19 cellular contexts compared by ENCODE assay signal in the genomic region with DNA sequence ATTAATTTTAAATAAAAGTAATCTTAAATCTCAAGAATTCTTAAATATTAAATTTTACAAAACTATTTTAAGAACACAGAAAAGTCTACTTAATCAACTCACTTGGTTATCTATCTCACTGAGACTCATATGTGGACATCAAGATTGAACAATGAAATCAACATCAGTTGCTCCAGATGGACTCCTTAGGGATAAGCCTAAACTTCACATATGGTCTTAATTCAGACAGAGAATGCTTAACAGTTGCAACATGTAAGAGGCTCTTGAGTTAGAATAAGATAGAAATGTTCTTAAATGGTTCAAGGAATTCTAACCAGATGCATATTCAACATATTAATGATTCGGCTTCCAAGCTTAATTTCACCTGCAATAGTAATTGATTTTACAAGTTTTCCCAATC.
DNase-seq lines count a peak whose midpoint lies in the region; ATAC-seq and TF ChIP-seq lines count a peak whose summit lies in the region.
"Had no signal": no experiment of that assay in that cellular context is flagged by ENCODE, and none has a peak within 500 bp of the region (broad histone marks: within the 10 kb centered on the region; RNA-seq: fewer than 3 reads in every experiment).

No MANE protein-coding gene starts in this region.

- POLR2A ChIA-PET in AG04449 (lab: Yijun Ruan, JAX): no interaction called here

- no peaks in the 10 kb centered on the region for H3K9me2 ChIP-seq in SU-DHL-6 (replicated peaks; ENCODE audit: insufficient read depth, low read length)

- DNase-seq in AG04449 (ENCODE audit: low read depth, low spot score) (peak; percentile 3), GM04504 (ENCODE audit: low read depth) (peak; percentile 14), fibroblast of the conjunctiva (ENCODE audit: low read depth) (peak; percentile 39), WERI-Rb-1 (no peak), right atrium auricular region (ENCODE audit: low spot score) (no peak)
- DNase-seq: C1 segment of cervical spinal cord; CD8-positive, alpha-beta memory T cell; DND-41; MM.1S; NCI-H1092; NCI-H146; NCI-H2081; NCI-H446 treated with DMSO at 0.1 percent for 48 hours; NCI-H774; PC-9; SJCRH30 had no signal

- H3K4me2 ChIP-seq in SU-DHL-6 (ENCODE audit: low read depth, low read length, poor library complexity, severe bottlenecking): no peak overlapping the region
- H3K4me2 ChIP-seq: PC-9 had no signal

- no peak overlapping the region for H3K9ac ChIP-seq in SU-DHL-6 (ENCODE audit: low read length)

- H3K27me3 ChIP-seq in SU-DHL-6 (ENCODE audit: low read length) (no peaks in the 10 kb centered on the region), WERI-Rb-1 (ENCODE audit: insufficient read depth, low read depth, severe bottlenecking) (no peaks in the 10 kb centered on the region), right atrium auricular region (no peaks in the 10 kb centered on the region)
- H3K27me3 ChIP-seq: SJCRH30 had no signal

- TF ChIP-seq CTCF in AG04449 (IDR thresholded peaks at IDR 0.05; ENCODE audit: insufficient read depth, low read length, missing control alignments) (no peak), SU-DHL-6 (IDR thresholded peaks at IDR 0.05; ENCODE audit: insufficient read depth, low read length, poor library complexity, severe bottlenecking) (no peak), WERI-Rb-1 (IDR thresholded peaks at IDR 0.05; ENCODE audit: low read depth, low read length) (no peak), right atrium auricular region (IDR thresholded peaks at IDR 0.05) (no peak)

- no peak overlapping the region for H3K4me3 ChIP-seq in AG04449 (ENCODE audit: low read depth, low read length)
- no peak overlapping the region for H3K4me3 ChIP-seq in SU-DHL-6 (ENCODE audit: insufficient read depth, low read length, poor library complexity, severe bottlenecking)
- no peak overlapping the region for H3K4me3 ChIP-seq in WERI-Rb-1 (ENCODE audit: low read depth, low read length)
- no peak overlapping the region for H3K4me3 ChIP-seq in right atrium auricular region
- H3K4me3 ChIP-seq: GM12878, PC-9, SJCRH30 had no signal

- H3K4me1 ChIP-seq in right atrium auricular region: no peaks in the 10 kb centered on the region
- H3K4me1 ChIP-seq: SJCRH30 had no signal

- no peaks in the 10 kb centered on the region for H3K79me2 ChIP-seq in SU-DHL-6 (ENCODE audit: insufficient read depth, low read length)

- ATAC-seq in GM18511 (IDR thresholded peaks at IDR 0.05; ENCODE audit: unreplicated experiment): no peak
- ATAC-seq: GM12878 had no signal

- H3K36me3 ChIP-seq in SU-DHL-6 (ENCODE audit: low read length) (no peaks in the 10 kb centered on the region), WERI-Rb-1 (no peaks in the 10 kb centered on the region), right atrium auricular region (no peaks in the 10 kb centered on the region)
- H3K36me3 ChIP-seq: SJCRH30 had no signal

- no peaks in the 10 kb centered on the region for H4K20me1 ChIP-seq in SU-DHL-6 (ENCODE audit: low read depth, low read length)

- no peaks in the 10 kb centered on the region for H3F3A ChIP-seq in SU-DHL-6 (ENCODE audit: insufficient read depth)

- peak overlapping the region; percentile 41 for H2AFZ ChIP-seq in SU-DHL-6 (ENCODE audit: low read depth, low read length, severe bottlenecking)
- H2AFZ ChIP-seq: PC-9 had no signal

- H3K9me3 ChIP-seq in SU-DHL-6 (ENCODE audit: insufficient read depth, low read length) (peaks cover 1% of the 10 kb centered on the region; the same call in 1 of the 2 replicates), WERI-Rb-1 (ENCODE audit: severe bottlenecking) (no peaks in the 10 kb centered on the region), right atrium auricular region (peaks cover 0 to 7% of the 10 kb centered on the region in 2 donors)
- H3K9me3 ChIP-seq: SJCRH30 had no signal

- H3K27ac ChIP-seq in SU-DHL-6 (ENCODE audit: low read depth, low read length) (no peak overlapping the region), WERI-Rb-1 (no peak overlapping the region), right atrium auricular region (no peak overlapping the region)
- H3K27ac ChIP-seq: PC-9, SJCRH30 had no signal

- CTCF ChIA-PET in AG04449 (lab: Yijun Ruan, JAX): no interaction called here

Comparison
In these comparisons a context has a peak if more than half of its experiments do, and no peak if none do; other contexts are left out.
1. DNase-seq: peak in AG04449 (single experiment), GM04504 (single experiment) and fibroblast of the conjunctiva (single experiment); none in WERI-Rb-1 (single experiment) and right atrium auricular region (single experiment).